In genomic region chr2:148108377-148108776, GRCh38 we compare ENCODE assay signal across 31 cellular contexts.
"Had no signal": no experiment of that assay in that cellular context is flagged by ENCODE, and none has a peak within 500 bp of the region (broad histone marks: within the 10 kb centered on the region; RNA-seq: fewer than 3 reads in every experiment).

No MANE protein-coding gene starts in this region.

- H3K4me1 Mint-ChIP-seq: nephron, neural progenitor cell had no signal

- ATAC-seq: natural killer cell; psoas muscle; right cardiac atrium; sciatic nerve; stimulated activated memory B cell treated with anti-CD40 and anti-IgM and Interleukin-4, amounts not matched to agents 10 μg/mL and 1 μg/mL and 100 μg/mL, for 72 hours; stimulated activated naive CD8-positive, alpha-beta T cell treated with anti-CD3 and anti-CD28 coated beads, Interleukin-15, amount 100 ng/mL, for 72 hours; stimulated activated naive CD8-positive, alpha-beta T cell treated with anti-CD3 and anti-CD28 coated beads, Interleukin-15, Interleukin-2, amounts not matched to agents 100 U/mL and 50 U/mL, for 24 hours; upper lobe of right lung had no signal

- H3K27ac ChIP-seq: neural progenitor cell, ovary, parathyroid adenoma, psoas muscle, skin epidermis, spleen, suprapubic skin, testis, tibial artery, transverse colon, upper lobe of right lung, uterus had no signal

- H3K27me3 Mint-ChIP-seq: progenitor cell of endocrine pancreas; stimulated activated memory B cell treated with anti-CD40 and anti-IgM and Interleukin-4, amounts not matched to agents 10 μg/mL and 1 μg/mL and 100 μg/mL, for 72 hours; stimulated activated naive CD8-positive, alpha-beta T cell treated with anti-CD3 and anti-CD28 coated beads, Interleukin-15, amount 100 ng/mL, for 72 hours; type B pancreatic cell had no signal

- H3K4me3 ChIP-seq: neural progenitor cell, ovary, psoas muscle, skin epidermis, smooth muscle cell, spleen, suprapubic skin, testis, tibial artery, transverse colon, upper lobe of right lung, uterus had no signal

- H3K4me3 Mint-ChIP-seq: natural killer cell; nephron; neural progenitor cell; stimulated activated memory B cell treated with anti-CD40 and anti-IgM and Interleukin-4, amounts not matched to agents 10 μg/mL and 1 μg/mL and 100 μg/mL, for 72 hours; stimulated activated naive CD8-positive, alpha-beta T cell treated with anti-CD3 and anti-CD28 coated beads, Interleukin-15, amount 100 ng/mL, for 72 hours; type B pancreatic cell had no signal

- H3K9me3 ChIP-seq: ovary, psoas muscle, spleen, suprapubic skin, testis, tibial artery, transverse colon, upper lobe of right lung, uterus had no signal

- H3K27me3 ChIP-seq: neural progenitor cell, ovary, spleen, suprapubic skin, testis, tibial artery, transverse colon, upper lobe of right lung, uterus had no signal

- H3K27ac Mint-ChIP-seq: natural killer cell; nephron; neural progenitor cell; progenitor cell of endocrine pancreas; stimulated activated memory B cell treated with anti-CD40 and anti-IgM and Interleukin-4, amounts not matched to agents 10 μg/mL and 1 μg/mL and 100 μg/mL, for 72 hours; stimulated activated naive CD8-positive, alpha-beta T cell treated with anti-CD3 and anti-CD28 coated beads, Interleukin-15, amount 100 ng/mL, for 72 hours; type B pancreatic cell had no signal

- H3K9me3 Mint-ChIP-seq: natural killer cell; neural progenitor cell; stimulated activated naive CD8-positive, alpha-beta T cell treated with anti-CD3 and anti-CD28 coated beads, Interleukin-15, amount 100 ng/mL, for 72 hours; type B pancreatic cell had no signal

- DNase-seq: natural killer cell; occipital lobe; ovary; posterior cingulate gyrus; psoas muscle; spleen; stimulated activated CD4-positive, alpha-beta T cell treated with anti-CD3 and anti-CD28 coated beads, Interleukin-12 subunit alpha, Interleukin-12 subunit beta, amount 100 ng/mL, for 4 hours; stimulated activated CD4-positive, alpha-beta T cell treated with anti-CD3 and anti-CD28 coated beads, Interleukin-1b, Interleukin-23, amount 100 ng/mL, for 48 hours; stimulated activated CD4-positive, alpha-beta T cell treated with anti-CD3 and anti-CD28 coated beads, Interleukin-4, amount 100 ng/mL, for 1 hour; stimulated activated CD4-positive, alpha-beta T cell treated with anti-CD3 and anti-CD28 coated beads, Interleukin-4, amount 100 ng/mL, for 4 hours; stimulated activated CD8-positive, alpha-beta memory T cell treated with anti-CD3 and anti-CD28 coated beads, Interleukin-4, amount 100 ng/mL, for 48 hours; stimulated activated naive CD4-positive, alpha-beta T cell; stimulated activated naive CD8-positive, alpha-beta T cell treated with anti-CD3 and anti-CD28 coated beads, Interleukin-15, amount 100 ng/mL, for 72 hours; stimulated activated naive CD8-positive, alpha-beta T cell treated with anti-CD3 and anti-CD28 coated beads, Interleukin-15, Interleukin-2, amounts not matched to agents 100 U/mL and 50 U/mL, for 24 hours; substantia nigra; testis; tibial artery; transverse colon; upper lobe of right lung; uterus had no signal

- H3K36me3 ChIP-seq: neural progenitor cell, ovary, spleen, suprapubic skin, tibial artery, transverse colon, upper lobe of right lung, uterus had no signal

- H3K36me3 Mint-ChIP-seq: natural killer cell, neural progenitor cell had no signal

- H2AFZ ChIP-seq: neural progenitor cell, parathyroid adenoma had no signal

- H3K9ac ChIP-seq: neural progenitor cell, parathyroid adenoma had no signal

- H3K4me2 ChIP-seq: neural progenitor cell, smooth muscle cell had no signal

- H3K4me1 ChIP-seq: neural progenitor cell, parathyroid adenoma, psoas muscle, suprapubic skin, testis, transverse colon, upper lobe of right lung, uterus had no signal
